In the genomic region with DNA sequence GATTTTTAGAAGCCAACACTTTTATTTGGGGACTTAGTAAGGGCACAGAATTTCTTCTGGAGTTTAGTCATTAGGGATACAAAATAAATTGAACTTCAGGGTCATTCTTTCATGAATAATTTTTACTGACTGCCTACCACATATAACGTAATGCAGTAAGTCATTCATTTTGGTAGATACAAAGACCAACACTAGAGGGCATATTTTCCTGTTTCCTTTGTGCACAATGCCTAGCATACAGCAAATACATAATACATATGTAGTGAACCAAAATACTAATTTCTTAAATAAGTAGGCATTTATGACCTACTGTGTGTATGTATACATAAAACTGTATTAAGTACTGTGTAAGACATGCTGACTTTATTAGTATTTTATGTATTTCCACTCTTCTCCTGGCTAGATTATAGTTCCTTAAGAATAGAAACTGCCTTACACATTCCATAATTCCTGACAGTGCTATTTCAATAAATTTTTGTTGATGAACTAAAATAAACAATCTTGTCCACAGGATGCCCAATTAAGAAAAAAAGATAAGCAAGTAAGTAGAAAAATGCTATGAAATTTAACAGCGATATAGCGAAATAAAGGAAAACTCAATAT, we compare ENCODE assay signal across 8 cellular contexts. TPM values are rescaled to one million over a fixed set of nuclear protein-coding genes. Genes with fewer than 3 reads are reported as not detected.
DNase-seq lines count a peak whose midpoint lies in the region; ATAC-seq, FAIRE-seq and TF ChIP-seq lines count a peak whose summit lies in the region.

No MANE protein-coding gene starts in this region.

- TF ChIP-seq EP300 in K562 (IDR thresholded peaks at IDR 0.05; ENCODE audit: low read length), result no peak

- H3K9ac ChIP-seq in K562 (ENCODE audit: insufficient read depth in 1 of 2, low read depth in 2 of 2, low read length in 2 of 2), result no peak overlapping the region

- peak; percentile 74 for ATAC-seq in HG02798 (IDR thresholded peaks at IDR 0.05; ENCODE audit: poor library complexity, unreplicated experiment)
- peak; percentile 83 for ATAC-seq in K562

- peak; percentile 38 to 71; a peak in 3 of 4 replicates for TF ChIP-seq RAD21 in K562 (CRISPR knock-in tag; conservative IDR thresholded peaks at IDR 0.05 in 1 of 2, IDR thresholded peaks at IDR 0.05 in 1 of 2)

- H3K4me2 ChIP-seq in K562 (ENCODE audit: insufficient read depth, low read length), result no peak overlapping the region

- no peaks in the 10 kb centered on the region for H3K27me3 ChIP-seq in K562 (ENCODE audit: control insufficient read depth in 2 of 2, insufficient read depth in 2 of 2, low read length in 2 of 2)

- DNase-seq in GM10266 (ENCODE audit: extremely low spot score) (no peak), NCI-H2227 (lab: John Stamatoyannopoulos, UW; ENCODE audit: unreplicated experiment) (peak; percentile 58), K562 (ENCODE audit: extremely low read depth in 1 of 4, low spot score in 3 of 4) (peak; percentile 13 to 55 (median 18)), kidney glomerular epithelial cell (lab: John Stamatoyannopoulos, UW) (peak; percentile 45), NCI-H1930 (lab: John Stamatoyannopoulos, UW) (no peak), hypothalamus (lab: John Stamatoyannopoulos, UW) (no peak)

- peaks cover 0 to 9% of the 10 kb centered on the region in 2 experiments; a peak in 3 of 5 replicates for H3K4me1 ChIP-seq in K562 (replicated peaks in 1 of 2; ENCODE audit: control insufficient read depth in 2 of 2, insufficient read depth in 2 of 2, low read length in 2 of 2)

- 64% methylated on average over 3 of the region's 3 CpGs for WGBS in K562 (ENCODE audit: insufficient coverage, low coverage, missing lambda C conversion rate)

- CTCF ChIA-PET in K562 (lab: Yijun Ruan, JAX; ENCODE audit: low intra/inter-chr PET ratio), result interaction anchor here (1.0 kb wide), 1 partner anchor 299 kb away, joined by 4 read pairs; no protein-coding TSS in a partner anchor

- intact Hi-C loops in K562 (cut with micrococcal nuclease), result loop anchor here (1.0 to 10.0 kb wide), 6 partner anchors 46 to 383 kb away; no protein-coding TSS in a partner anchor

- H2AFZ ChIP-seq in K562 (ENCODE audit: low read depth, low read length), result no peak overlapping the region

- BruUV-seq in K562 (replicated peaks; lab: Mats Ljungman, UMichigan), result no TSS peak

- H3K9me1 ChIP-seq in K562 (ENCODE audit: control insufficient read depth, insufficient read depth, low read length), result no peaks in the 10 kb centered on the region

- POLR2A ChIA-PET in K562 (lab: Yijun Ruan, JAX), result no interaction called here

- no peaks in the 10 kb centered on the region for H3K9me3 ChIP-seq in K562 (replicated peaks; ENCODE audit: control insufficient read depth, insufficient read depth, low read depth, low read length)

- FAIRE-seq in K562 (lab: Jason Lieb, UNC), result no peak

- in situ Hi-C loops in K562 (cut with MboI), result no loop called here

- H3K4me3 ChIP-seq in K562, result no peak overlapping the region

- H3K79me2 ChIP-seq in K562 (ENCODE audit: control insufficient read depth, insufficient read depth, low read length), result peaks cover 100% of the 10 kb centered on the region

- H4K20me1 ChIP-seq in K562 (replicated peaks; ENCODE audit: control insufficient read depth, insufficient read depth, low read length), result peaks cover 27% of the 10 kb centered on the region

- H3K27ac ChIP-seq in 22Rv1 (no peak overlapping the region), K562 (ENCODE audit: extremely low read depth, low read depth, low read length) (no peak overlapping the region)

- no peak for TF ChIP-seq POLR2A in K562 (conservative IDR thresholded peaks at IDR 0.05)

- peak; percentile 87 for TF ChIP-seq CTCF in 22Rv1 (IDR thresholded peaks at IDR 0.05)
- peak; percentile 39 for TF ChIP-seq CTCF in GM10266 (IDR thresholded peaks at IDR 0.05; ENCODE audit: control insufficient read depth, insufficient read depth, low read depth, missing control alignments)
- peak; percentile 34 to 58 (median 39); a peak in 4 of 6 replicates for TF ChIP-seq CTCF in K562 (IDR thresholded peaks at IDR 0.05 in 2 of 3, conservative IDR thresholded peaks at IDR 0.05 in 1 of 3; ENCODE audit: insufficient read depth in 2 of 3, low read depth in 1 of 3, low read length in 3 of 3)

- H3K36me3 ChIP-seq in K562 (ENCODE audit: control insufficient read depth, insufficient read depth, low read length), result no peaks in the 10 kb centered on the region

TF ChIP-seq in K562, 482 proteins besides CTCF, POLR2A, EP300 and RAD21:
- TF ChIP-seq, protein P1, sequence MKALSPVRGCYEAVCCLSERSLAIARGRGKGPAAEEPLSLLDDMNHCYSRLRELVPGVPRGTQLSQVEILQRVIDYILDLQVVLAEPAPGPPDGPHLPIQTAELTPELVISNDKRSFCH (CRISPR knock-in tag; IDR thresholded peaks at IDR 0.05), result no peak
- TF ChIP-seq, protein P1 (tag; IDR thresholded peaks at IDR 0.05), result no peak
- TF ChIP-seq TFAM (CRISPR knock-in tag; conservative IDR thresholded peaks at IDR 0.05), result no peak
- TF ChIP-seq GTF2E2 (tag; IDR thresholded peaks at IDR 0.05), result no peak
- no peak for TF ChIP-seq GABPB2 (CRISPR knock-in tag; conservative IDR thresholded peaks at IDR 0.05)
- TF ChIP-seq CBX3 (IDR thresholded peaks at IDR 0.05; ENCODE audit: borderline replicate concordance in 1 of 2, low read length in 2 of 2), result 0 out of 3 replicates have a peak, but pooled peaks of 1 of the 2 experiments have one; percentile 44
- TF ChIP-seq ZNF316 (IDR thresholded peaks at IDR 0.05), result 0 out of 2 replicates have a peak, but pooled peaks have one; percentile 12
- no peak for TF ChIP-seq NFIX (CRISPR knock-in tag; IDR thresholded peaks at IDR 0.05; ENCODE audit: low read depth)
- TF ChIP-seq BACH1 (tag; IDR thresholded peaks at IDR 0.05), result no peak
TF ChIP-seq in K562: peak in this region for 2.

RNA-seq across cellular contexts. Expression of a gene that starts 47.9 kb away (rescaled TPM):
- 78.5 and 335 TPM in 2 replicates for total RNA-seq in K562 (2011; cell fraction: chromatin; rRNA removed; ENCODE audit: low replicate concordance)
- 46.4 and 56.5 TPM in 2 replicates for total RNA-seq in K562 (2011; cell fraction: nucleolus; rRNA removed)
- total RNA-seq in K562 (2011; cell fraction: nucleoplasm; rRNA removed), result 94.4 and 121 TPM in 2 replicates
- total RNA-seq in K562 (2014; rRNA removed), result 68.0 and 116 TPM in 2 replicates
- 106 and 131 TPM in 2 replicates for total RNA-seq in K562 (2014; rRNA removed; fragmentation: Illumina TruSeq; extraction: Trizol)
- total RNA-seq in K562 (2015; rRNA removed; fragmentation: Illumina TruSeq; extraction: Trizol), result 118 and 119 TPM in 2 replicates
- total RNA-seq in K562 (2021), result 51.9 and 53.3 TPM in 2 replicates
- 49.3 and 51.3 TPM in 2 replicates for polyA plus RNA-seq in K562 (2011; rRNA removed)
- 11.0 and 12.7 TPM in 2 replicates for polyA plus RNA-seq in K562 (2011; cell fraction: cytosol; rRNA removed)
- polyA plus RNA-seq in K562 (2011; cell fraction: nucleus; rRNA removed), result 52.5 and 67.8 TPM in 2 replicates
- polyA plus RNA-seq in K562 (2012), result 29.0 and 33.0 TPM in 2 replicates
- polyA plus RNA-seq in K562 (2014; fragmentation: Illumina TruSeq; extraction: Trizol), result 83.8 and 109 TPM in 2 replicates
- 10 to 100 TPM; 26.4 to 42.3 TPM for polyA plus RNA-seq in K562 (2014; fragmentation: Nextera tagmentation; extraction: Ambion mirVana)
- polyA plus RNA-seq in K562 (2014; rRNA removed), result 37.0 and 44.1 TPM in 2 replicates
- 232 and 234 TPM in 2 replicates for polyA minus RNA-seq in K562 (2011; rRNA and poly(A)+ RNA removed)
- polyA minus RNA-seq in K562 (2011; cell fraction: cytosol; rRNA and poly(A)+ RNA removed), result 52.6 and 79.4 TPM in 2 replicates
- 96.9 and 176 TPM in 2 replicates for polyA minus RNA-seq in K562 (2011; cell fraction: nucleus; rRNA and poly(A)+ RNA removed)

Comparison
In these comparisons a context has a peak if more than half of its experiments do, and no peak if none do; other contexts are left out.
1. DNase-seq: peak in NCI-H2227 (single experiment), K562 (4 of 4) and kidney glomerular epithelial cell (single experiment); none in GM10266 (single experiment), NCI-H1930 (0 of 2) and hypothalamus (0 of 51).
2. Peak in every context shown above with its lines, with median percentiles within 50 percentile points of each other: CTCF ChIP-seq.